ENCODE assay signal across 8 cellular contexts in genomic region chr1:52404116-52404974, GRCh38. TPM values are rescaled to one million over a fixed set of nuclear protein-coding genes. Genes with fewer than 3 reads are reported as not detected.
DNase-seq lines count a peak whose midpoint lies in the region; ATAC-seq and TF ChIP-seq lines count a peak whose summit lies in the region.

Gene ORC1 (minus strand): TSS chr1:52404423. CDS start chr1:52402223, 2,200 bp downstream.
Gene PRPF38A (plus strand): TSS chr1:52404602. CDS start chr1:52404750, 148 bp downstream.

- peaks cover 84% of the 10 kb centered on the region for H3K36me3 ChIP-seq in DOHH2 (ENCODE audit: control insufficient read depth, low read length)
- peaks cover 65% of the 10 kb centered on the region for H3K36me3 ChIP-seq in KOPT-K1 (ENCODE audit: insufficient read depth, low read length)
- peaks cover 0 to 28% (median 0%) of the 10 kb centered on the region in 3 donors for H3K36me3 ChIP-seq in Peyer's patch
- peaks cover 17 to 36% (median 30%) of the 10 kb centered on the region in 4 donors for H3K36me3 ChIP-seq in esophagus muscularis mucosa

- DNase-seq in Peyer's patch (peak; percentile 98 to 100 (median 99)), esophagus muscularis mucosa (ENCODE audit: extremely low spot score) (peak; percentile 99), myocyte (ENCODE audit: low read depth) (peak; percentile 98)
- peak; percentile 98 to 99 for DNase-seq in activated T-cell treated with anti-CD3 and anti-CD28 coated beads, Interleukin-2, amount 50 U/mL, for 48 hours
- peak; percentile 87 to 97 for DNase-seq in stimulated activated CD8-positive, alpha-beta memory T cell treated with anti-CD3 and anti-CD28 coated beads, Interleukin-7, amount 100 ng/mL, for 48 hours (ENCODE audit: extremely low read depth in 1 of 2, low read depth in 1 of 2)

- peaks cover 29% of the 10 kb centered on the region for H3K4me1 ChIP-seq in DOHH2 (ENCODE audit: control insufficient read depth, low read length)
- H3K4me1 ChIP-seq in Peyer's patch, result peaks cover 0 to 28% (median 8%) of the 10 kb centered on the region in 4 donors
- H3K4me1 ChIP-seq in esophagus muscularis mucosa, result peaks cover 16 to 30% (median 25%) of the 10 kb centered on the region in 4 donors

- H3K27me3 ChIP-seq in DOHH2 (ENCODE audit: control insufficient read depth, low read length), result no peaks in the 10 kb centered on the region
- H3K27me3 ChIP-seq in Peyer's patch, result no peaks in the 10 kb centered on the region
- H3K27me3 ChIP-seq in esophagus muscularis mucosa, result no peaks in the 10 kb centered on the region

- H3K9me2 ChIP-seq in DOHH2 (replicated peaks; ENCODE audit: control insufficient read depth, low read length), result no peaks in the 10 kb centered on the region

- intact Hi-C loops in esophagus muscularis mucosa (cut with DNase I), result loop anchor here (2.0 to 10.0 kb wide), 2 partner anchors 38 to 280 kb away; partner anchors contain the start of gene CC2D1B

- H3K4me2 ChIP-seq in DOHH2 (ENCODE audit: low read length), result peak within 1 kb of the TSS; percentile 76

- peak; percentile 85 for TF ChIP-seq CTCF in DOHH2 (IDR thresholded peaks at IDR 0.05; ENCODE audit: low read depth, low read length, poor library complexity, severe bottlenecking)
- peak in 4 of 6 experiments; percentile 33 to 70 (median 62) for TF ChIP-seq CTCF in Peyer's patch (IDR thresholded peaks at IDR 0.05)
- peak; percentile 22 to 49 (median 42) for TF ChIP-seq CTCF in esophagus muscularis mucosa (IDR thresholded peaks at IDR 0.05)

- peaks cover 83% of the 10 kb centered on the region for H3K79me2 ChIP-seq in DOHH2 (ENCODE audit: control insufficient read depth, low read length)

- WGBS in esophagus muscularis mucosa, result 1% methylated on average over 43 of the region's 57 CpGs

- TF ChIP-seq POLR2A in Peyer's patch (IDR thresholded peaks at IDR 0.05) (peak; percentile 66 to 73), esophagus muscularis mucosa (IDR thresholded peaks at IDR 0.05; ENCODE audit: low read depth) (no peak)

- ATAC-seq in GM21786 (IDR thresholded peaks at IDR 0.05; ENCODE audit: unreplicated experiment), result peak; percentile 94

- peak within 1 kb of the TSS; percentile 92 for H3K4me3 ChIP-seq in DOHH2 (ENCODE audit: low read length)
- H3K4me3 ChIP-seq in Peyer's patch, result peak within 1 kb of the TSS; percentile 72 to 86 (median 78)
- H3K4me3 ChIP-seq in esophagus muscularis mucosa, result peak within 1 kb of the TSS; percentile 72 to 91 (median 83)

- no peak for TF ChIP-seq EP300 in esophagus muscularis mucosa (IDR thresholded peaks at IDR 0.05)

- H3F3A ChIP-seq in DOHH2 (ENCODE audit: control insufficient read depth, insufficient read depth), result no peaks in the 10 kb centered on the region

- peaks cover 9% of the 10 kb centered on the region; the same call in 1 of the 2 replicates for H4K20me1 ChIP-seq in DOHH2 (ENCODE audit: control insufficient read depth, insufficient read depth, low read depth, low read length)

- H3K9me3 ChIP-seq in DOHH2 (ENCODE audit: control insufficient read depth, insufficient read depth, low read length) (no peaks in the 10 kb centered on the region), KOPT-K1 (ENCODE audit: insufficient read depth, low read length, poor library complexity, severe bottlenecking) (no peaks in the 10 kb centered on the region), Peyer's patch (no peaks in the 10 kb centered on the region), esophagus muscularis mucosa (no peaks in the 10 kb centered on the region)

- peak within 1 kb of the TSS; percentile 79 for H3K27ac ChIP-seq in DOHH2 (ENCODE audit: low read depth, low read length)
- peak within 1 kb of the TSS; percentile 86 for H3K27ac ChIP-seq in KOPT-K1 (ENCODE audit: low read depth, low read length, poor library complexity, severe bottlenecking)
- H3K27ac ChIP-seq in Peyer's patch, result peak within 1 kb of the TSS; percentile 86 to 95 (median 93)
- peak within 1 kb of the TSS; percentile 86 to 91 (median 90) for H3K27ac ChIP-seq in esophagus muscularis mucosa (replicated peaks in 1 of 4)

RNA-seq across cellular contexts. Expression of gene ORC1, which starts in this region (rescaled TPM):
- total RNA-seq in Peyer's patch (10 to 100 TPM in 1 of 4 donors, 1 to 10 TPM in 3; 1.5 to 19.0 (median 3.7) TPM), esophagus muscularis mucosa (1 to 10 TPM in 1 of 4 donors, under 1 TPM in 3; 0.17 to 1.2 (median 0.33) TPM), myocyte (0.11 and 0.42 TPM in 2 replicates)
- 0.14 TPM for polyA plus RNA-seq in myocyte (2012)

RNA-seq across cellular contexts. Expression of gene PRPF38A, which starts in this region (rescaled TPM):
- total RNA-seq in Peyer's patch (10 to 100 TPM; 14.2 to 20.6 (median 18.7) TPM), esophagus muscularis mucosa (10 to 100 TPM; 10.9 to 21.7 (median 13.7) TPM), myocyte (11.2 TPM in 2 replicates)
- polyA plus RNA-seq in myocyte (2012), result 14.3 TPM

Comparison
In these comparisons a context has a peak if more than half of its experiments do, and no peak if none do; other contexts are left out.
1. Peak in every context shown above with its lines: DNase-seq, ATAC-seq, H3K4me3 ChIP-seq and H3K27ac ChIP-seq.